In genomic region chr3:98741121-98741716, GRCh38 we compare ENCODE assay signal across 21 cellular contexts. TPM values are rescaled to one million over a fixed set of nuclear protein-coding genes. Genes with fewer than 3 reads are reported as not detected.
DNase-seq lines count a peak whose midpoint lies in the region; ATAC-seq, FAIRE-seq and TF ChIP-seq lines count a peak whose summit lies in the region.
"Had no signal": no experiment of that assay in that cellular context is flagged by ENCODE, and none has a peak within 500 bp of the region (broad histone marks: within the 10 kb centered on the region; RNA-seq: fewer than 3 reads in every experiment).

No MANE protein-coding gene starts in this region.

- peaks cover 31% of the 10 kb centered on the region for H3K4me1 ChIP-seq in endothelial cell of umbilical vein (ENCODE audit: control insufficient read depth, extremely low read depth, insufficient read depth, low read length)
- H3K4me1 ChIP-seq: SJCRH30, transverse colon had no signal

- BruUV-seq in endothelial cell of umbilical vein (replicated peaks; lab: Mats Ljungman, UMichigan), result no TSS peak

- dilution Hi-C loops in endothelial cell of umbilical vein (cut with MboI; ENCODE audit: extremely low pct_ligation_motif_present, low sequenced_read_pairs), result no loop called here

- H3K79me2 ChIP-seq in endothelial cell of umbilical vein (ENCODE audit: control insufficient read depth, insufficient read depth, low read length), result peaks cover 60% of the 10 kb centered on the region

- peak overlapping the region; percentile 73 for H3K27ac ChIP-seq in endothelial cell of umbilical vein (ENCODE audit: insufficient read depth, low read depth, low read length)
- H3K27ac ChIP-seq: KMS-11, SJCRH30, transverse colon had no signal

- POLR2A ChIA-PET in endothelial cell of umbilical vein (lab: Charles Lee), result interaction anchor here (0.5 kb wide), 1 partner anchor 38 kb away, joined by 4 read pairs; no protein-coding TSS in a partner anchor

- peak; percentile 62 for DNase-seq in EL
- DNase-seq in OCI-M1 (lab: John Stamatoyannopoulos, UW), result peak; percentile 40
- peak; percentile 72 for DNase-seq in endothelial cell of umbilical vein (ENCODE audit: low read depth, low spot score)
- peak; percentile 62 for DNase-seq in kidney tubule cell (ENCODE audit: low spot score)
- DNase-seq in middle frontal gyrus (ENCODE audit: extremely low spot score, low spot score), result no peak
- DNase-seq in GM12891 (ENCODE audit: insufficient read length, low spot score), result no peak
- DNase-seq: activated CD4-positive, alpha-beta memory T cell treated with anti-CD3 and anti-CD28 coated beads for 36 hours; DMS53; foreskin melanocyte; naive B cell; NCI-H187; NCI-H774; retina; SJCRH30; stimulated activated CD4-positive, alpha-beta T cell treated with anti-CD3 and anti-CD28 coated beads, Interleukin-2, amount 100 ng/mL, for 48 hours; transverse colon had no signal

- no peaks in the 10 kb centered on the region for H3K36me3 ChIP-seq in endothelial cell of umbilical vein (ENCODE audit: control insufficient read depth in 2 of 2, extremely low read depth in 1 of 2, insufficient read depth in 2 of 2, low read length in 2 of 2)
- H3K36me3 ChIP-seq: SJCRH30, transverse colon had no signal

- peak overlapping the region; percentile 18 for H3K9ac ChIP-seq in endothelial cell of umbilical vein (replicated peaks; ENCODE audit: extremely low read depth, insufficient read depth, low read length)
- H3K9ac ChIP-seq: KMS-11 had no signal

- H3K9me3 ChIP-seq in endothelial cell of umbilical vein (replicated peaks; ENCODE audit: control insufficient read depth, insufficient read depth, low read length), result no peaks in the 10 kb centered on the region
- H3K9me3 ChIP-seq: SJCRH30, transverse colon had no signal

- CTCF ChIA-PET in endothelial cell of umbilical vein (lab: Charles Lee), result interaction anchor here (0.8 to 3.9 kb wide), 4 partner anchors 12 to 50 kb away, joined by 3 to 17 read pairs (median 4); no protein-coding TSS in a partner anchor

- H3K9me1 ChIP-seq in endothelial cell of umbilical vein (replicated peaks; ENCODE audit: control insufficient read depth, extremely low read depth, insufficient read depth, low read length), result no peaks in the 10 kb centered on the region

- H3K27me3 ChIP-seq in endothelial cell of umbilical vein (ENCODE audit: control insufficient read depth in 2 of 2, insufficient read depth in 2 of 2, low read length in 2 of 2), result no peaks in the 10 kb centered on the region
- H3K27me3 ChIP-seq: SJCRH30, transverse colon had no signal

- FAIRE-seq in endothelial cell of umbilical vein (lab: Jason Lieb, UNC) (peak; percentile 76), GM12891 (lab: Jason Lieb, UNC) (no peak)
- FAIRE-seq: islet of Langerhans had no signal

- no peak for TF ChIP-seq CTCF in endothelial cell of umbilical vein (IDR thresholded peaks at IDR 0.05; ENCODE audit: extremely low read depth in 1 of 2, insufficient read depth in 1 of 2, low read depth in 1 of 2, low read length in 2 of 2)

- no peaks in the 10 kb centered on the region for H4K20me1 ChIP-seq in endothelial cell of umbilical vein (replicated peaks; ENCODE audit: control insufficient read depth, extremely low read depth, insufficient read depth, low read length)

- intact Hi-C loops in endothelial cell of umbilical vein (cut with micrococcal nuclease), result no loop called here

- no peak overlapping the region for H2AFZ ChIP-seq in endothelial cell of umbilical vein (ENCODE audit: low read depth, low read length)

- H3K4me2 ChIP-seq in endothelial cell of umbilical vein (ENCODE audit: insufficient read depth, low read length), result peak overlapping the region; percentile 70
- H3K4me2 ChIP-seq: KMS-11 had no signal

- no peak overlapping the region for H3K4me3 ChIP-seq in endothelial cell of umbilical vein (replicated peaks in 1 of 3; ENCODE audit: insufficient read depth in 1 of 3, low read depth in 1 of 3, low read length in 3 of 3)
- H3K4me3 ChIP-seq: SJCRH30, transverse colon had no signal

- no peak for ATAC-seq in GM18907 (IDR thresholded peaks at IDR 0.05; ENCODE audit: unreplicated experiment)
- ATAC-seq in HG02938 (IDR thresholded peaks at IDR 0.05; ENCODE audit: unreplicated experiment), result no peak

- TF ChIP-seq POLR2A in endothelial cell of umbilical vein (IDR thresholded peaks at IDR 0.05; ENCODE audit: low read depth, low read length) (peak; percentile 22), GM12891 (IDR thresholded peaks at IDR 0.05; ENCODE audit: low read depth, low read length) (no peak)

TF ChIP-seq in endothelial cell of umbilical vein, 7 proteins besides CTCF, POLR2A, EP300 and RAD21:
- TF ChIP-seq POLR2AphosphoS5 (IDR thresholded peaks at IDR 0.05; ENCODE audit: insufficient read depth, low read depth, low read length) (peak; percentile 72), FOS (IDR thresholded peaks at IDR 0.05; ENCODE audit: borderline replicate concordance, insufficient read depth, low read length) (peak; percentile 80), MAX (IDR thresholded peaks at IDR 0.05; ENCODE audit: insufficient read depth, insufficient read length) (no peak), JUN (IDR thresholded peaks at IDR 0.05; ENCODE audit: borderline replicate concordance, insufficient read depth, insufficient read length, low read depth) (peak; percentile 62), EZH2 (IDR thresholded peaks at IDR 0.05; ENCODE audit: borderline replicate concordance, low read depth, low read length, severe bottlenecking) (no peak), GATA2 (IDR thresholded peaks at IDR 0.05; ENCODE audit: insufficient read depth, insufficient read length, low read depth, low read length) (peak; percentile 89), MYC (IDR thresholded peaks at IDR 0.05; ENCODE audit: low read depth, low read length) (no peak)

TF ChIP-seq in GM12891, 5 proteins besides CTCF, POLR2A, EP300 and RAD21:
- no peak for TF ChIP-seq POLR2AphosphoS5 (IDR thresholded peaks at IDR 0.05; ENCODE audit: low read depth, low read length)
- TF ChIP-seq SPI1 (IDR thresholded peaks at IDR 0.05; ENCODE audit: low read depth, low read length), result no peak
- TF ChIP-seq TAF1 (IDR thresholded peaks at IDR 0.05; ENCODE audit: low read depth, low read length), result no peak
- TF ChIP-seq PAX5 (IDR thresholded peaks at IDR 0.05; ENCODE audit: insufficient read depth, low read length, severe bottlenecking), result no peak
- TF ChIP-seq POU2F2 (IDR thresholded peaks at IDR 0.05; ENCODE audit: low read depth, low read length), result no peak

RNA-seq across cellular contexts. Expression of gene ST3GAL6, which starts 21.9 kb away (rescaled TPM):
- total RNA-seq in endothelial cell of umbilical vein, result 17.7 and 35.9 TPM in 2 replicates
- polyA plus RNA-seq in endothelial cell of umbilical vein, result 11.3 and 13.2 TPM in 2 replicates
- 9.4 and 9.9 TPM in 2 replicates for polyA plus RNA-seq in endothelial cell of umbilical vein (2011; cell fraction: cytosol; rRNA removed)
- 44.5 and 49.7 TPM in 2 replicates for polyA plus RNA-seq in endothelial cell of umbilical vein (2011; cell fraction: nucleus; rRNA removed)
- polyA plus RNA-seq in endothelial cell of umbilical vein (2012), result 19.5 and 21.1 TPM in 2 replicates
- 11.9 and 23.9 TPM in 2 replicates for polyA minus RNA-seq in endothelial cell of umbilical vein
- polyA minus RNA-seq in endothelial cell of umbilical vein (2011; cell fraction: cytosol; rRNA and poly(A)+ RNA removed), result not detected
- polyA minus RNA-seq in endothelial cell of umbilical vein (2011; cell fraction: nucleus; rRNA and poly(A)+ RNA removed), result 35.4 and 40.4 TPM in 2 replicates
- polyA plus RNA-seq in GM12891 (2012; ENCODE audit: low read depth, missing spikeins), result 8.3 TPM
- total RNA-seq: activated CD4-positive, alpha-beta memory T cell treated with anti-CD3 and anti-CD28 coated beads for 36 hours; B cell had no signal

Comparison
In these comparisons a context has a peak if more than half of its experiments do, and no peak if none do; other contexts are left out.
1. DNase-seq: peak in EL (single experiment), OCI-M1 (single experiment), endothelial cell of umbilical vein (single experiment) and kidney tubule cell (single experiment); none in middle frontal gyrus (single experiment) and GM12891 (single experiment).